ENCODE assay signal across 1 cellular context in genomic region chr6:157764346-157765068, GRCh38.
A peak's percentile ranks its signal among the peaks of the same experiment; 100 is the strongest.
TF ChIP-seq lines count a peak whose summit lies in the region.

No MANE protein-coding gene starts in this region.

TF ChIP-seq in K562, 482 proteins besides CTCF, POLR2A, EP300 and RAD21 (continued from another document):
- TF ChIP-seq ZNF518B (CRISPR knock-in tag; IDR thresholded peaks at IDR 0.05) (no peak), CTCFL (IDR thresholded peaks at IDR 0.05; ENCODE audit: borderline replicate concordance, insufficient read depth, low read depth, low read length, poor library complexity, severe bottlenecking) (no peak), TAF9B (IDR thresholded peaks at IDR 0.05; ENCODE audit: partially characterized antibody) (no peak), ASH1L (IDR thresholded peaks at IDR 0.05; ENCODE audit: borderline replicate concordance, low read depth, partially characterized antibody) (no peak), ZNF316 (IDR thresholded peaks at IDR 0.05) (no peak), TCFL5 (CRISPR knock-in tag; conservative IDR thresholded peaks at IDR 0.05) (no peak), BDP1 (IDR thresholded peaks at IDR 0.05; ENCODE audit: insufficient read depth, insufficient read length) (no peak), MED1 (CRISPR knock-in tag; IDR thresholded peaks at IDR 0.05; ENCODE audit: borderline replicate concordance) (no peak), ARNT (IDR thresholded peaks at IDR 0.05) (no peak), ARID2 (IDR thresholded peaks at IDR 0.05) (no peak), ATF6 (CRISPR knock-in tag; IDR thresholded peaks at IDR 0.05) (no peak), RBM22 (IDR thresholded peaks at IDR 0.05; ENCODE audit: low read depth, low read length, poor library complexity, severe bottlenecking) (no peak), ZNF347 (CRISPR knock-in tag; IDR thresholded peaks at IDR 0.05; ENCODE audit: low read depth) (no peak), FOS (IDR thresholded peaks at IDR 0.05; ENCODE audit: extremely low read depth, insufficient read length) (peak; percentile 56)
- TF ChIP-seq, protein P1, sequence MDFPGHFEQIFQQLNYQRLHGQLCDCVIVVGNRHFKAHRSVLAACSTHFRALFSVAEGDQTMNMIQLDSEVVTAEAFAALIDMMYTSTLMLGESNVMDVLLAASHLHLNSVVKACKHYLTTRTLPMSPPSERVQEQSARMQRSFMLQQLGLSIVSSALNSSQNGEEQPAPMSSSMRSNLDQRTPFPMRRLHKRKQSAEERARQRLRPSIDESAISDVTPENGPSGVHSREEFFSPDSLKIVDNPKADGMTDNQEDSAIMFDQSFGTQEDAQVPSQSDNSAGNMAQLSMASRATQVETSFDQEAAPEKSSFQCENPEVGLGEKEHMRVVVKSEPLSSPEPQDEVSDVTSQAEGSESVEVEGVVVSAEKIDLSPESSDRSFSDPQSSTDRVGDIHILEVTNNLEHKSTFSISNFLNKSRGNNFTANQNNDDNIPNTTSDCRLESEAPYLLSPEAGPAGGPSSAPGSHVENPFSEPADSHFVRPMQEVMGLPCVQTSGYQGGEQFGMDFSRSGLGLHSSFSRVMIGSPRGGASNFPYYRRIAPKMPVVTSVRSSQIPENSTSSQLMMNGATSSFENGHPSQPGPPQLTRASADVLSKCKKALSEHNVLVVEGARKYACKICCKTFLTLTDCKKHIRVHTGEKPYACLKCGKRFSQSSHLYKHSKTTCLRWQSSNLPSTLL (IDR thresholded peaks at IDR 0.05): no peak
- TF ChIP-seq, protein P2, sequence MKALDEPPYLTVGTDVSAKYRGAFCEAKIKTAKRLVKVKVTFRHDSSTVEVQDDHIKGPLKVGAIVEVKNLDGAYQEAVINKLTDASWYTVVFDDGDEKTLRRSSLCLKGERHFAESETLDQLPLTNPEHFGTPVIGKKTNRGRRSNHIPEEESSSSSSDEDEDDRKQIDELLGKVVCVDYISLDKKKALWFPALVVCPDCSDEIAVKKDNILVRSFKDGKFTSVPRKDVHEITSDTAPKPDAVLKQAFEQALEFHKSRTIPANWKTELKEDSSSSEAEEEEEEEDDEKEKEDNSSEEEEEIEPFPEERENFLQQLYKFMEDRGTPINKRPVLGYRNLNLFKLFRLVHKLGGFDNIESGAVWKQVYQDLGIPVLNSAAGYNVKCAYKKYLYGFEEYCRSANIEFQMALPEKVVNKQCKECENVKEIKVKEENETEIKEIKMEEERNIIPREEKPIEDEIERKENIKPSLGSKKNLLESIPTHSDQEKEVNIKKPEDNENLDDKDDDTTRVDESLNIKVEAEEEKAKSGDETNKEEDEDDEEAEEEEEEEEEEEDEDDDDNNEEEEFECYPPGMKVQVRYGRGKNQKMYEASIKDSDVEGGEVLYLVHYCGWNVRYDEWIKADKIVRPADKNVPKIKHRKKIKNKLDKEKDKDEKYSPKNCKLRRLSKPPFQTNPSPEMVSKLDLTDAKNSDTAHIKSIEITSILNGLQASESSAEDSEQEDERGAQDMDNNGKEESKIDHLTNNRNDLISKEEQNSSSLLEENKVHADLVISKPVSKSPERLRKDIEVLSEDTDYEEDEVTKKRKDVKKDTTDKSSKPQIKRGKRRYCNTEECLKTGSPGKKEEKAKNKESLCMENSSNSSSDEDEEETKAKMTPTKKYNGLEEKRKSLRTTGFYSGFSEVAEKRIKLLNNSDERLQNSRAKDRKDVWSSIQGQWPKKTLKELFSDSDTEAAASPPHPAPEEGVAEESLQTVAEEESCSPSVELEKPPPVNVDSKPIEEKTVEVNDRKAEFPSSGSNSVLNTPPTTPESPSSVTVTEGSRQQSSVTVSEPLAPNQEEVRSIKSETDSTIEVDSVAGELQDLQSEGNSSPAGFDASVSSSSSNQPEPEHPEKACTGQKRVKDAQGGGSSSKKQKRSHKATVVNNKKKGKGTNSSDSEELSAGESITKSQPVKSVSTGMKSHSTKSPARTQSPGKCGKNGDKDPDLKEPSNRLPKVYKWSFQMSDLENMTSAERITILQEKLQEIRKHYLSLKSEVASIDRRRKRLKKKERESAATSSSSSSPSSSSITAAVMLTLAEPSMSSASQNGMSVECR (CRISPR knock-in tag; IDR thresholded peaks at IDR 0.05): 0 out of 2 replicates have a peak, but pooled peaks have one; percentile 4
- TF ChIP-seq, protein P3, sequence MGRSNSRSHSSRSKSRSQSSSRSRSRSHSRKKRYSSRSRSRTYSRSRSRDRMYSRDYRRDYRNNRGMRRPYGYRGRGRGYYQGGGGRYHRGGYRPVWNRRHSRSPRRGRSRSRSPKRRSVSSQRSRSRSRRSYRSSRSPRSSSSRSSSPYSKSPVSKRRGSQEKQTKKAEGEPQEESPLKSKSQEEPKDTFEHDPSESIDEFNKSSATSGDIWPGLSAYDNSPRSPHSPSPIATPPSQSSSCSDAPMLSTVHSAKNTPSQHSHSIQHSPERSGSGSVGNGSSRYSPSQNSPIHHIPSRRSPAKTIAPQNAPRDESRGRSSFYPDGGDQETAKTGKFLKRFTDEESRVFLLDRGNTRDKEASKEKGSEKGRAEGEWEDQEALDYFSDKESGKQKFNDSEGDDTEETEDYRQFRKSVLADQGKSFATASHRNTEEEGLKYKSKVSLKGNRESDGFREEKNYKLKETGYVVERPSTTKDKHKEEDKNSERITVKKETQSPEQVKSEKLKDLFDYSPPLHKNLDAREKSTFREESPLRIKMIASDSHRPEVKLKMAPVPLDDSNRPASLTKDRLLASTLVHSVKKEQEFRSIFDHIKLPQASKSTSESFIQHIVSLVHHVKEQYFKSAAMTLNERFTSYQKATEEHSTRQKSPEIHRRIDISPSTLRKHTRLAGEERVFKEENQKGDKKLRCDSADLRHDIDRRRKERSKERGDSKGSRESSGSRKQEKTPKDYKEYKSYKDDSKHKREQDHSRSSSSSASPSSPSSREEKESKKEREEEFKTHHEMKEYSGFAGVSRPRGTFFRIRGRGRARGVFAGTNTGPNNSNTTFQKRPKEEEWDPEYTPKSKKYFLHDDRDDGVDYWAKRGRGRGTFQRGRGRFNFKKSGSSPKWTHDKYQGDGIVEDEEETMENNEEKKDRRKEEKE (IDR thresholded peaks at IDR 0.05; ENCODE audit: borderline replicate concordance in 1 of 2, control insufficient read depth in 1 of 2, low read depth in 2 of 2, low read length in 1 of 2): no peak
